8 cellular contexts compared by ENCODE assay signal in genomic region chr1:36223373-36223995, GRCh38. TPM values are rescaled to one million over a fixed set of nuclear protein-coding genes. Genes with fewer than 3 reads are reported as not detected.
DNase-seq lines count a peak whose midpoint lies in the region; ATAC-seq and TF ChIP-seq lines count a peak whose summit lies in the region.

No MANE protein-coding gene starts in this region.

- H2BK15ac ChIP-seq in neuronal stem cell (ENCODE audit: low read length): no peak overlapping the region

- H3K4me3 Mint-ChIP-seq in activated CD4-positive, alpha-beta memory T cell treated with anti-CD3 and anti-CD28 coated beads for 36 hours: peak overlapping the region; percentile 99

- peaks cover 23% of the 10 kb centered on the region for H3K36me3 Mint-ChIP-seq in activated CD4-positive, alpha-beta memory T cell treated with anti-CD3 and anti-CD28 coated beads for 36 hours

- H3K9me3 ChIP-seq in fibroblast of lung (ENCODE audit: control insufficient read depth, insufficient read depth, low read depth, low read length) (no peaks in the 10 kb centered on the region), neuronal stem cell (replicated peaks in 1 of 2; ENCODE audit: control insufficient read depth in 2 of 2, insufficient read depth in 1 of 2, low read depth in 1 of 2, low read length in 2 of 2) (no peaks in the 10 kb centered on the region)

- no peaks in the 10 kb centered on the region for H3K27me3 ChIP-seq in KMS-11 (ENCODE audit: insufficient read depth, low read depth)
- no peaks in the 10 kb centered on the region for H3K27me3 ChIP-seq in fibroblast of lung (ENCODE audit: control insufficient read depth, insufficient read depth, low read length)
- H3K27me3 ChIP-seq in neuronal stem cell (ENCODE audit: control insufficient read depth in 3 of 3, insufficient read depth in 3 of 3, low read depth in 1 of 3, low read length in 3 of 3): no peaks in the 10 kb centered on the region

- H3K27ac ChIP-seq in KMS-11 (peak overlapping the region; percentile 91), fibroblast of lung (ENCODE audit: insufficient read depth, low read length) (peak overlapping the region; percentile 98), neuronal stem cell (replicated peaks; ENCODE audit: low read length) (peak overlapping the region; percentile 74)

- H3K4me2 ChIP-seq in KMS-11 (peak overlapping the region; percentile 68), fibroblast of lung (ENCODE audit: extremely low read depth, insufficient read depth, low read length) (peak overlapping the region; percentile 100), neuronal stem cell (ENCODE audit: insufficient read depth, low read length, poor library complexity, severe bottlenecking) (peak overlapping the region; percentile 88)

- no peak overlapping the region for H3K4ac ChIP-seq in neuronal stem cell (ENCODE audit: low read length)

- H2AFZ ChIP-seq in KMS-11 (ENCODE audit: low read depth): peak overlapping the region; percentile 85
- peak overlapping the region; percentile 84 for H2AFZ ChIP-seq in fibroblast of lung (ENCODE audit: low read length)
- peak overlapping the region; percentile 78 for H2AFZ ChIP-seq in neuronal stem cell (ENCODE audit: low read length)

- CTCF ChIA-PET in activated CD4-positive, alpha-beta memory T cell treated with anti-CD3 and anti-CD28 coated beads for 36 hours (lab: Charles Lee): interaction anchor here (0.8 to 3.0 kb wide), 9 partner anchors 33 to 227 kb away, joined by 3 to 37 read pairs (median 5); partner anchors contain the start of genes MAP7D1, OSCP1 and TRAPPC3

- TF ChIP-seq CTCF in KMS-11 (conservative IDR thresholded peaks at IDR 0.05; ENCODE audit: low read depth, low read length): no peak
- no peak for TF ChIP-seq CTCF in fibroblast of lung (conservative IDR thresholded peaks at IDR 0.05 in 1 of 2, IDR thresholded peaks at IDR 0.05 in 1 of 2; ENCODE audit: low read depth in 1 of 2, low read length in 2 of 2)

- peak overlapping the region; percentile 39 for H3K23ac ChIP-seq in neuronal stem cell (ENCODE audit: low read depth, low read length, poor library complexity)

- H3K4me3 ChIP-seq in KMS-11 (IDR thresholded peaks at IDR 0.05; ENCODE audit: insufficient read depth, low read depth, low read length) (no peak overlapping the region), fibroblast of lung (replicated peaks in 1 of 4; ENCODE audit: control extremely low read depth in 1 of 4, insufficient read depth in 1 of 4, low read depth in 3 of 4, low read length in 4 of 4) (peak overlapping the region; percentile 51 to 77 (median 66)), neuronal stem cell (ENCODE audit: low read length in 2 of 2) (peak overlapping the region; percentile 59 to 84)

- intact Hi-C loops in activated CD4-positive, alpha-beta memory T cell treated with anti-CD3 and anti-CD28 coated beads for 36 hours (cut with micrococcal nuclease): loop anchor here (2.0 to 5.0 kb wide), 5 partner anchors 36 to 1254 kb away; partner anchors contain the start of genes AGO3 and OSCP1

- H3K4me1 ChIP-seq in KMS-11 (ENCODE audit: low read depth, poor library complexity, severe bottlenecking) (peaks cover 24% of the 10 kb centered on the region), fibroblast of lung (ENCODE audit: control insufficient read depth, extremely low read depth, insufficient read depth, low read length) (peaks cover 3% of the 10 kb centered on the region), neuronal stem cell (ENCODE audit: control insufficient read depth in 2 of 2, insufficient read depth in 1 of 2, low read depth in 1 of 2, low read length in 2 of 2) (peaks cover 6 to 8% of the 10 kb centered on the region in 2 donors)

- peaks cover 5% of the 10 kb centered on the region; the same call in 1 of the 2 replicates for H4K20me1 ChIP-seq in KMS-11 (ENCODE audit: insufficient read depth)
- no peaks in the 10 kb centered on the region for H4K20me1 ChIP-seq in fibroblast of lung (ENCODE audit: control insufficient read depth, extremely low read depth, insufficient read depth, low read length)

- H2BK12ac ChIP-seq in neuronal stem cell (ENCODE audit: low read length): no peak overlapping the region

- H4K8ac ChIP-seq in neuronal stem cell (ENCODE audit: low read depth, low read length): no peak overlapping the region

- no peak overlapping the region for H2BK120ac ChIP-seq in neuronal stem cell (ENCODE audit: low read depth, low read length)

- H3K79me2 ChIP-seq in KMS-11 (ENCODE audit: insufficient read depth, low read depth) (peaks cover 40% of the 10 kb centered on the region), fibroblast of lung (ENCODE audit: control insufficient read depth, insufficient read depth, low read length) (peaks cover 36% of the 10 kb centered on the region)

- peak overlapping the region; percentile 100 for H3K27ac Mint-ChIP-seq in activated CD4-positive, alpha-beta memory T cell treated with anti-CD3 and anti-CD28 coated beads for 36 hours

- H2BK5ac ChIP-seq in neuronal stem cell (ENCODE audit: low read length): no peak overlapping the region

- no peaks in the 10 kb centered on the region for H3K9me3 Mint-ChIP-seq in activated CD4-positive, alpha-beta memory T cell treated with anti-CD3 and anti-CD28 coated beads for 36 hours

- POLR2A ChIA-PET in activated CD4-positive, alpha-beta memory T cell treated with anti-CD3 and anti-CD28 coated beads for 36 hours (lab: Charles Lee): interaction anchor here (0.6 to 3.7 kb wide), 14 partner anchors 11 to 118 kb away, joined by 3 to 35 read pairs (median 6); partner anchors contain the start of genes MAP7D1, SH3D21 and TRAPPC3

- peak overlapping the region; percentile 81 for H3K9ac ChIP-seq in KMS-11
- peak overlapping the region; percentile 87 for H3K9ac ChIP-seq in fibroblast of lung (ENCODE audit: insufficient read depth, low read length)
- H3K9ac ChIP-seq in neuronal stem cell (ENCODE audit: low read depth, low read length, poor library complexity): no peak overlapping the region

- peaks cover 30% of the 10 kb centered on the region for H3K4me1 Mint-ChIP-seq in activated CD4-positive, alpha-beta memory T cell treated with anti-CD3 and anti-CD28 coated beads for 36 hours (ENCODE audit: low read depth)

- no peaks in the 10 kb centered on the region for H3K27me3 Mint-ChIP-seq in activated CD4-positive, alpha-beta memory T cell treated with anti-CD3 and anti-CD28 coated beads for 36 hours

- H3K14ac ChIP-seq in neuronal stem cell (ENCODE audit: low read length): no peak overlapping the region

- H4K91ac ChIP-seq in neuronal stem cell (ENCODE audit: low read depth, low read length, poor library complexity): no peak overlapping the region

- H3K79me1 ChIP-seq in neuronal stem cell (ENCODE audit: low read depth, low read length): peaks cover 4% of the 10 kb centered on the region

- H3K18ac ChIP-seq in neuronal stem cell (ENCODE audit: low read length): peak overlapping the region; percentile 38

- peak; percentile 35 for ATAC-seq in GM21717 (IDR thresholded peaks at IDR 0.05; ENCODE audit: unreplicated experiment)

- DNase-seq in NCI-H2196 (lab: John Stamatoyannopoulos, UW; ENCODE audit: unreplicated experiment) (peak; percentile 30), NCI-H2196 treated with DMSO at 0.1 percent for 48 hours (lab: John Stamatoyannopoulos, UW; ENCODE audit: unreplicated experiment) (no peak), fibroblast of lung (ENCODE audit: low read depth in 2 of 2) (peak; percentile 71 to 77), neuronal stem cell (ENCODE audit: low spot score) (no peak), iPS-NIHi7 (ENCODE audit: extremely low spot score) (no peak)
- peak; percentile 63 for DNase-seq in activated CD4-positive, alpha-beta memory T cell treated with anti-CD3 and anti-CD28 coated beads for 36 hours

- no peak overlapping the region for H2AK5ac ChIP-seq in neuronal stem cell (ENCODE audit: low read depth, low read length)

- WGBS in neuronal stem cell (ENCODE audit: extremely low coverage in 2 of 2, insufficient read length in 2 of 2, insufficient replicate concordance in 1 of 2), 2 donors: no CpG with 5 or more reads among the region's 16 CpGs

- H3K36me3 ChIP-seq in KMS-11 (ENCODE audit: insufficient read depth) (no peaks in the 10 kb centered on the region), fibroblast of lung (ENCODE audit: control insufficient read depth, insufficient read depth, low read length) (peaks cover 3% of the 10 kb centered on the region), neuronal stem cell (replicated peaks in 1 of 2; ENCODE audit: control insufficient read depth in 2 of 2, insufficient read depth in 2 of 2, low read length in 2 of 2) (peaks cover 8 to 31% of the 10 kb centered on the region in 2 donors)

RNA-seq across cellular contexts. Expression of gene THRAP3, which starts 0.8 kb away (rescaled TPM):
- total RNA-seq in activated CD4-positive, alpha-beta memory T cell treated with anti-CD3 and anti-CD28 coated beads for 36 hours: 100 to 1,000 TPM; 135 to 138 TPM
- 67.5 and 92.5 TPM in 2 replicates for total RNA-seq in fibroblast of lung
- polyA plus RNA-seq in fibroblast of lung: 96.4 and 97.5 TPM in 2 replicates
- 69.5 and 80.1 TPM in 2 replicates for polyA plus RNA-seq in fibroblast of lung (2012)
- 46.3 and 51.7 TPM in 2 replicates for polyA minus RNA-seq in fibroblast of lung (ENCODE audit: low replicate concordance)
- 78.9 TPM for polyA plus RNA-seq in neuronal stem cell (2013, experiment 1 of 2)
- 76.8 TPM for polyA plus RNA-seq in neuronal stem cell (2013, experiment 2 of 2)

Comparison
In these comparisons a context has a peak if more than half of its experiments do, and no peak if none do; other contexts are left out.
1. DNase-seq: peak in NCI-H2196 (single experiment), activated CD4-positive, alpha-beta memory T cell treated with anti-CD3 and anti-CD28 coated beads for 36 hours (single experiment) and fibroblast of lung (2 of 2); none in NCI-H2196 treated with DMSO at 0.1 percent for 48 hours (single experiment), neuronal stem cell (single experiment) and iPS-NIHi7 (single experiment).
2. Peak in every context shown above with its lines, with median percentiles within 50 percentile points of each other: H2AFZ ChIP-seq, H3K27ac ChIP-seq and H3K4me2 ChIP-seq.